ENCODE assay signal across 1 cellular context in genomic region chr7:128103498-128104108, GRCh38.
TF ChIP-seq lines count a peak whose summit lies in the region.

No MANE protein-coding gene starts in this region.

TF ChIP-seq in K562, 482 proteins besides CTCF, POLR2A, EP300 and RAD21 (continued from another document):
- TF ChIP-seq MGA (IDR thresholded peaks at IDR 0.05) = no peak
- TF ChIP-seq ZNF121 (CRISPR knock-in tag; conservative IDR thresholded peaks at IDR 0.05) = 0 out of 2 replicates have a peak, but pooled peaks have one; percentile 5
- TF ChIP-seq RBM22 (IDR thresholded peaks at IDR 0.05; ENCODE audit: low read depth, low read length, poor library complexity, severe bottlenecking) = peak; percentile 97
- peak; percentile 12 for TF ChIP-seq HMGN3 (IDR thresholded peaks at IDR 0.05; ENCODE audit: borderline replicate concordance, extremely low read depth, insufficient read length, low read depth, low read length)
- TF ChIP-seq ZNF174 (CRISPR knock-in tag; IDR thresholded peaks at IDR 0.05) = no peak
- peak; percentile 42; the same call in 1 of the 2 replicates for TF ChIP-seq BCOR (IDR thresholded peaks at IDR 0.05)
- TF ChIP-seq ZNF175 (CRISPR knock-in tag; IDR thresholded peaks at IDR 0.05; ENCODE audit: low read depth) = no peak
